Comparison of ENCODE assay signal across 13 cellular contexts in genomic region chr10:35821339-35821911, GRCh38.
DNase-seq lines count a peak whose midpoint lies in the region; ATAC-seq, FAIRE-seq and TF ChIP-seq lines count a peak whose summit lies in the region.
"Had no signal": no experiment of that assay in that cellular context is flagged by ENCODE, and none has a peak within 500 bp of the region (broad histone marks: within the 10 kb centered on the region; RNA-seq: fewer than 3 reads in every experiment).

No MANE protein-coding gene starts in this region.

- DNase-seq in Daoy (ENCODE audit: low read depth) (peak; percentile 20), bronchial epithelial cell (ENCODE audit: low read depth) (peak; percentile 61), cerebellar nuclear complex (lab: John Stamatoyannopoulos, UW) (no peak), pons (ENCODE audit: low spot score) (no peak), Calu3 (no peak), NCI-H1436 treated with DMSO at 0.1 percent for 48 hours (lab: John Stamatoyannopoulos, UW) (no peak)
- DNase-seq: activated naive CD4-positive, alpha-beta T cell; NCI-H524 treated with DMSO at 0.1 percent for 48 hours; spleen had no signal

- no peak overlapping the region for H3K4me3 Mint-ChIP-seq in Calu3 (ENCODE audit: low read depth, unreplicated experiment)

- intact Hi-C loops in Calu3 (cut with micrococcal nuclease; ENCODE audit: unreplicated experiment), result no loop called here

- no TSS peak for BruUV-seq in Calu3 (replicated peaks; lab: Mats Ljungman, UMichigan)

- no peaks in the 10 kb centered on the region for H3K27me3 ChIP-seq in bronchial epithelial cell (ENCODE audit: control insufficient read depth, insufficient read depth, low read length)
- H3K27me3 ChIP-seq: BE2C, spleen had no signal

- FAIRE-seq in bronchial epithelial cell (lab: Jason Lieb, UNC), result peak; percentile 52

- H3K27ac Mint-ChIP-seq in Calu3 (ENCODE audit: unreplicated experiment), result no peak overlapping the region

- no peak overlapping the region for H3K4me3 ChIP-seq in bronchial epithelial cell (ENCODE audit: low read depth, low read length)
- H3K4me3 ChIP-seq: lung, spleen had no signal

- no peaks in the 10 kb centered on the region for H3K9me3 Mint-ChIP-seq in Calu3 (ENCODE audit: low read depth, unreplicated experiment)

- TF ChIP-seq CTCF in bronchial epithelial cell (IDR thresholded peaks at IDR 0.05; ENCODE audit: insufficient read depth, low read length, severe bottlenecking) (no peak), Calu3 (IDR thresholded peaks at IDR 0.05; ENCODE audit: unreplicated experiment) (no peak)

- no peaks in the 10 kb centered on the region for H3K27me3 Mint-ChIP-seq in Calu3 (ENCODE audit: unreplicated experiment)

- no peaks in the 10 kb centered on the region for H3K36me3 Mint-ChIP-seq in Calu3 (ENCODE audit: insufficient read depth, unreplicated experiment)

- no peaks in the 10 kb centered on the region for H3K36me3 ChIP-seq in bronchial epithelial cell (ENCODE audit: control insufficient read depth, insufficient read depth, low read length)
- H3K36me3 ChIP-seq: BE2C, spleen had no signal

- H3K4me1 Mint-ChIP-seq in Calu3 (ENCODE audit: low read depth, unreplicated experiment), result no peaks in the 10 kb centered on the region

- CTCF ChIA-PET in Calu3 (lab: Charles Lee), result interaction anchor here (0.5 kb wide), 1 partner anchor 82 kb away, joined by 7 read pairs; no protein-coding TSS in a partner anchor

- ATAC-seq in GM19468 (IDR thresholded peaks at IDR 0.05; ENCODE audit: extremely low read depth, unreplicated experiment) (peak; percentile 84), HG03457 (IDR thresholded peaks at IDR 0.05; ENCODE audit: unreplicated experiment) (peak; percentile 77)

Comparison
In these comparisons a context has a peak if more than half of its experiments do, and no peak if none do; other contexts are left out.
1. DNase-seq: peak in Daoy (single experiment) and bronchial epithelial cell (single experiment); none in cerebellar nuclear complex (0 of 2), pons (single experiment), Calu3 (single experiment) and NCI-H1436 treated with DMSO at 0.1 percent for 48 hours (single experiment).